In genomic region chr11:105071060-105071732, GRCh38 we compare ENCODE assay signal across 18 cellular contexts. TPM values are rescaled to one million over a fixed set of nuclear protein-coding genes. Genes with fewer than 3 reads are reported as not detected.
A peak's percentile ranks its signal among the peaks of the same experiment; 100 is the strongest.
DNase-seq lines count a peak whose midpoint lies in the region; ATAC-seq and TF ChIP-seq lines count a peak whose summit lies in the region.
"Had no signal": no experiment of that assay in that cellular context is flagged by ENCODE, and none has a peak within 500 bp of the region (broad histone marks: within the 10 kb centered on the region; RNA-seq: fewer than 3 reads in every experiment).

No MANE protein-coding gene starts in this region.

- no peaks in the 10 kb centered on the region for H3K9me3 Mint-ChIP-seq in activated CD4-positive, alpha-beta T cell treated with anti-CD3 and anti-CD28 coated beads for 36 hours (ENCODE audit: low read depth)
- H3K9me3 Mint-ChIP-seq in CD8-positive, alpha-beta T cell: no peaks in the 10 kb centered on the region
- H3K9me3 Mint-ChIP-seq in activated T-helper 1 cell treated with anti-CD3 and anti-CD28 coated beads, Interleukin-12 subunit alpha, Interleukin-12 subunit beta, Interleukin-2, Interleukin-4 antibody, amounts not matched to agents 30 ng/mL and 10 ng/mL and 1 ng/mL, durations not matched to agents 14 hours and 24 hours and 36 hours: no peaks in the 10 kb centered on the region

- H3K36me3 Mint-ChIP-seq in activated CD4-positive, alpha-beta T cell treated with anti-CD3 and anti-CD28 coated beads for 36 hours (ENCODE audit: low read depth): no peaks in the 10 kb centered on the region
- H3K36me3 Mint-ChIP-seq in CD8-positive, alpha-beta T cell: no peaks in the 10 kb centered on the region
- H3K36me3 Mint-ChIP-seq in activated T-helper 1 cell treated with anti-CD3 and anti-CD28 coated beads, Interleukin-12 subunit alpha, Interleukin-12 subunit beta, Interleukin-2, Interleukin-4 antibody, amounts not matched to agents 30 ng/mL and 10 ng/mL and 1 ng/mL, durations not matched to agents 14 hours and 24 hours and 36 hours (ENCODE audit: low read depth): peaks cover 5% of the 10 kb centered on the region

- H3K4me1 ChIP-seq in CD8-positive, alpha-beta T cell (ENCODE audit: insufficient read depth, low read length): no peaks in the 10 kb centered on the region
- H3K4me1 ChIP-seq in lower lobe of right lung: peaks cover 6% of the 10 kb centered on the region
- H3K4me1 ChIP-seq: prostate gland had no signal

- H3K27me3 ChIP-seq in CD8-positive, alpha-beta T cell (ENCODE audit: insufficient read depth, low read length): no peaks in the 10 kb centered on the region
- H3K27me3 ChIP-seq in lower lobe of right lung (ENCODE audit: low read depth): no peaks in the 10 kb centered on the region

- intact Hi-C loops in activated CD4-positive, alpha-beta T cell treated with anti-CD3 and anti-CD28 coated beads for 36 hours (cut with DNase I, micrococcal nuclease): no loop called here
- intact Hi-C loops in CD8-positive, alpha-beta T cell (cut with DNase I, micrococcal nuclease): no loop called here
- intact Hi-C loops in activated T-helper 1 cell treated with anti-CD3 and anti-CD28 coated beads, Interleukin-12 subunit alpha, Interleukin-12 subunit beta, Interleukin-2, Interleukin-4 antibody, amounts not matched to agents 30 ng/mL and 10 ng/mL and 1 ng/mL, durations not matched to agents 14 hours and 24 hours and 36 hours (cut with micrococcal nuclease): no loop called here
- intact Hi-C loops in lower lobe of right lung (cut with DNase I): no loop called here

- no peaks in the 10 kb centered on the region for H3K27me3 Mint-ChIP-seq in activated CD4-positive, alpha-beta T cell treated with anti-CD3 and anti-CD28 coated beads for 36 hours
- no peaks in the 10 kb centered on the region for H3K27me3 Mint-ChIP-seq in CD8-positive, alpha-beta T cell (ENCODE audit: low read depth)
- H3K27me3 Mint-ChIP-seq in activated T-helper 1 cell treated with anti-CD3 and anti-CD28 coated beads, Interleukin-12 subunit alpha, Interleukin-12 subunit beta, Interleukin-2, Interleukin-4 antibody, amounts not matched to agents 30 ng/mL and 10 ng/mL and 1 ng/mL, durations not matched to agents 14 hours and 24 hours and 36 hours (ENCODE audit: insufficient read depth): peaks cover 8% of the 10 kb centered on the region

- no peak for DNase-seq in activated CD4-positive, alpha-beta T cell treated with anti-CD3 and anti-CD28 coated beads for 36 hours
- DNase-seq in activated CD4-positive, alpha-beta T cell treated with anti-CD3 and anti-CD28 coated beads for 48 hours: no peak
- no peak for DNase-seq in CD8-positive, alpha-beta T cell
- no peak for DNase-seq in activated T-helper 1 cell treated with anti-CD3 and anti-CD28 coated beads, Interleukin-12 subunit alpha, Interleukin-12 subunit beta, Interleukin-2, Interleukin-4 antibody, amounts not matched to agents 30 ng/mL and 10 ng/mL and 1 ng/mL, durations not matched to agents 14 hours and 24 hours and 36 hours (ENCODE audit: low spot score)
- DNase-seq in lower lobe of right lung (no peak), globus pallidus (ENCODE audit: low spot score) (no peak), iPS-NIHi11 (ENCODE audit: low spot score) (no peak)
- DNase-seq: amniotic stem cell, hypothalamus, NCI-H774, substantia nigra had no signal

- POLR2A ChIA-PET in activated CD4-positive, alpha-beta T cell treated with anti-CD3 and anti-CD28 coated beads for 36 hours (lab: Charles Lee): no interaction called here
- POLR2A ChIA-PET in CD8-positive, alpha-beta T cell (lab: Charles Lee): no interaction called here

- no peak overlapping the region for H3K4me3 ChIP-seq in CD8-positive, alpha-beta T cell (ENCODE audit: low read depth, low read length)
- H3K4me3 ChIP-seq in lower lobe of right lung: peak overlapping the region; percentile 3
- H3K4me3 ChIP-seq: prostate gland had no signal

- no peaks in the 10 kb centered on the region for H3K9me3 ChIP-seq in CD8-positive, alpha-beta T cell (ENCODE audit: low read length)
- H3K9me3 ChIP-seq in lower lobe of right lung: no peaks in the 10 kb centered on the region
- H3K9me3 ChIP-seq: prostate gland had no signal

- peak; percentile 44 for ATAC-seq in activated CD4-positive, alpha-beta T cell treated with anti-CD3 and anti-CD28 coated beads for 36 hours
- no peak for ATAC-seq in CD8-positive, alpha-beta T cell
- ATAC-seq in lower lobe of right lung (peak; percentile 63 to 64), HG02678 (IDR thresholded peaks at IDR 0.05; ENCODE audit: unreplicated experiment) (no peak)
- ATAC-seq: left lobe of liver had no signal

- peaks cover 16% of the 10 kb centered on the region for H3K4me1 Mint-ChIP-seq in activated CD4-positive, alpha-beta T cell treated with anti-CD3 and anti-CD28 coated beads for 36 hours
- peaks cover 13% of the 10 kb centered on the region for H3K4me1 Mint-ChIP-seq in CD8-positive, alpha-beta T cell (ENCODE audit: low read depth)
- H3K4me1 Mint-ChIP-seq in activated T-helper 1 cell treated with anti-CD3 and anti-CD28 coated beads, Interleukin-12 subunit alpha, Interleukin-12 subunit beta, Interleukin-2, Interleukin-4 antibody, amounts not matched to agents 30 ng/mL and 10 ng/mL and 1 ng/mL, durations not matched to agents 14 hours and 24 hours and 36 hours (ENCODE audit: low read depth): peaks cover 25% of the 10 kb centered on the region

- H3K27ac ChIP-seq in CD8-positive, alpha-beta T cell (ENCODE audit: low read depth, low read length): no peak overlapping the region
- no peak overlapping the region for H3K27ac ChIP-seq in lower lobe of right lung
- H3K27ac ChIP-seq: prostate gland had no signal

- no peak for TF ChIP-seq CTCF in CD8-positive, alpha-beta T cell (IDR thresholded peaks at IDR 0.05)
- no peak for TF ChIP-seq CTCF in lower lobe of right lung (IDR thresholded peaks at IDR 0.05)

- CTCF ChIA-PET in activated CD4-positive, alpha-beta T cell treated with anti-CD3 and anti-CD28 coated beads for 36 hours (lab: Charles Lee): no interaction called here
- CTCF ChIA-PET in CD8-positive, alpha-beta T cell (lab: Charles Lee): no interaction called here

- peak overlapping the region; percentile 59 for H3K4me3 Mint-ChIP-seq in activated CD4-positive, alpha-beta T cell treated with anti-CD3 and anti-CD28 coated beads for 36 hours
- peak overlapping the region; percentile 79 for H3K4me3 Mint-ChIP-seq in CD8-positive, alpha-beta T cell
- peak overlapping the region; percentile 69 for H3K4me3 Mint-ChIP-seq in activated T-helper 1 cell treated with anti-CD3 and anti-CD28 coated beads, Interleukin-12 subunit alpha, Interleukin-12 subunit beta, Interleukin-2, Interleukin-4 antibody, amounts not matched to agents 30 ng/mL and 10 ng/mL and 1 ng/mL, durations not matched to agents 14 hours and 24 hours and 36 hours

- H3K36me3 ChIP-seq in CD8-positive, alpha-beta T cell (ENCODE audit: insufficient read depth, low read length): no peaks in the 10 kb centered on the region
- H3K36me3 ChIP-seq in lower lobe of right lung: no peaks in the 10 kb centered on the region
- H3K36me3 ChIP-seq: prostate gland had no signal

- peak overlapping the region; percentile 72 for H3K27ac Mint-ChIP-seq in activated CD4-positive, alpha-beta T cell treated with anti-CD3 and anti-CD28 coated beads for 36 hours
- peak overlapping the region; percentile 49 for H3K27ac Mint-ChIP-seq in CD8-positive, alpha-beta T cell
- peak overlapping the region; percentile 65 for H3K27ac Mint-ChIP-seq in activated T-helper 1 cell treated with anti-CD3 and anti-CD28 coated beads, Interleukin-12 subunit alpha, Interleukin-12 subunit beta, Interleukin-2, Interleukin-4 antibody, amounts not matched to agents 30 ng/mL and 10 ng/mL and 1 ng/mL, durations not matched to agents 14 hours and 24 hours and 36 hours

RNA-seq across cellular contexts. Expression of gene CARD16, which starts 26.1 kb away (rescaled TPM):
- 10 to 100 TPM; 11.6 to 13.9 TPM for total RNA-seq in activated CD4-positive, alpha-beta T cell treated with anti-CD3 and anti-CD28 coated beads for 36 hours
- 10 to 100 TPM; 16.0 to 18.7 TPM for total RNA-seq in CD8-positive, alpha-beta T cell
- 9.5 and 10.5 TPM in 2 replicates for total RNA-seq in activated T-helper 1 cell treated with anti-CD3 and anti-CD28 coated beads, Interleukin-12 subunit alpha, Interleukin-12 subunit beta, Interleukin-2, Interleukin-4 antibody, amounts not matched to agents 30 ng/mL and 10 ng/mL and 1 ng/mL, durations not matched to agents 14 hours and 24 hours and 36 hours
- 97.3 TPM for total RNA-seq in lower lobe of right lung
- total RNA-seq: myocyte had no signal

RNA-seq across cellular contexts. Expression of gene CASP1, which starts 36.3 kb away (rescaled TPM):
- 10 to 100 TPM; 23.7 to 33.4 TPM for total RNA-seq in activated CD4-positive, alpha-beta T cell treated with anti-CD3 and anti-CD28 coated beads for 36 hours
- total RNA-seq in CD8-positive, alpha-beta T cell: 10 to 100 TPM; 11.3 to 15.9 TPM
- total RNA-seq in activated T-helper 1 cell treated with anti-CD3 and anti-CD28 coated beads, Interleukin-12 subunit alpha, Interleukin-12 subunit beta, Interleukin-2, Interleukin-4 antibody, amounts not matched to agents 30 ng/mL and 10 ng/mL and 1 ng/mL, durations not matched to agents 14 hours and 24 hours and 36 hours: 21.1 and 21.4 TPM in 2 replicates
- 158 TPM for total RNA-seq in lower lobe of right lung

RNA-seq across cellular contexts. Expression of gene CASP5, which starts 48.2 kb away (rescaled TPM):
- total RNA-seq in activated CD4-positive, alpha-beta T cell treated with anti-CD3 and anti-CD28 coated beads for 36 hours: not detected
- total RNA-seq in CD8-positive, alpha-beta T cell: not detected
- total RNA-seq in activated T-helper 1 cell treated with anti-CD3 and anti-CD28 coated beads, Interleukin-12 subunit alpha, Interleukin-12 subunit beta, Interleukin-2, Interleukin-4 antibody, amounts not matched to agents 30 ng/mL and 10 ng/mL and 1 ng/mL, durations not matched to agents 14 hours and 24 hours and 36 hours: not detected in 2 replicates
- total RNA-seq in lower lobe of right lung: 5.8 TPM
- total RNA-seq: activated CD8-positive, alpha-beta memory T cell treated with anti-CD3 and anti-CD28 coated beads for 36 hours; H4; left lobe of liver; myocyte; prostate gland; T-helper 2 cell treated with Interferon-gamma antibody and Interleukin-4, amounts not matched to agents 100 ng/mL and 5 ng/mL, for 36 hours had no signal

Comparison
In these comparisons a context has a peak if more than half of its experiments do, and no peak if none do; other contexts are left out.
1. ATAC-seq: peak in activated CD4-positive, alpha-beta T cell treated with anti-CD3 and anti-CD28 coated beads for 36 hours (single experiment) and lower lobe of right lung (2 of 2); none in CD8-positive, alpha-beta T cell (single experiment) and HG02678 (single experiment).
2. Peak in every context shown above with its lines, with median percentiles within 50 percentile points of each other: H3K27ac Mint-ChIP-seq and H3K4me3 Mint-ChIP-seq.